22 cellular contexts compared by ENCODE assay signal in genomic region chr7:45606050-45606449, GRCh38. TPM values are rescaled to one million over a fixed set of nuclear protein-coding genes. Genes with fewer than 3 reads are reported as not detected.
"Had no signal": no experiment of that assay in that cellular context is flagged by ENCODE, and none has a peak within 500 bp of the region (broad histone marks: within the 10 kb centered on the region; RNA-seq: fewer than 3 reads in every experiment).

No MANE protein-coding gene starts in this region.

- H3K27ac Mint-ChIP-seq: dendritic cell treated with granulocyte-macrophage colony-stimulating factor and Interleukin-4, amounts not matched to agents 40 ng/mL and 50 ng/mL, for 4 days; effector memory CD8-positive, alpha-beta T cell; immature natural killer cell; naive thymus-derived CD4-positive, alpha-beta T cell; nephron progenitor cell; stimulated activated memory B cell treated with anti-CD40 and anti-IgM and Interleukin-4, amounts not matched to agents 10 μg/mL and 1 μg/mL and 100 μg/mL, for 72 hours; stimulated activated naive CD8-positive, alpha-beta T cell treated with anti-CD3 and anti-CD28 coated beads, Interleukin-15, Interleukin-2, amounts not matched to agents 100 ng/mL and 50 ng/mL, for 24 hours had no signal

- H3K9me3 ChIP-seq: neutrophil, testis had no signal

- H3K36me3 ChIP-seq: esophagus squamous epithelium, gastroesophageal sphincter, neutrophil, transverse colon had no signal

- H3K27me3 Mint-ChIP-seq: dendritic cell treated with granulocyte-macrophage colony-stimulating factor and Interleukin-4, amounts not matched to agents 40 ng/mL and 50 ng/mL, for 4 days had no signal

- H3K36me3 Mint-ChIP-seq: immature natural killer cell; naive thymus-derived CD4-positive, alpha-beta T cell; stimulated activated memory B cell treated with anti-CD40 and anti-IgM and Interleukin-4, amounts not matched to agents 10 μg/mL and 1 μg/mL and 100 μg/mL, for 72 hours had no signal

- H3K4me3 Mint-ChIP-seq: dendritic cell treated with granulocyte-macrophage colony-stimulating factor and Interleukin-4, amounts not matched to agents 40 ng/mL and 50 ng/mL, for 4 days; effector memory CD8-positive, alpha-beta T cell; immature natural killer cell; naive thymus-derived CD4-positive, alpha-beta T cell; nephron progenitor cell; stimulated activated memory B cell treated with anti-CD40 and anti-IgM and Interleukin-4, amounts not matched to agents 10 μg/mL and 1 μg/mL and 100 μg/mL, for 72 hours; stimulated activated naive CD8-positive, alpha-beta T cell treated with anti-CD3 and anti-CD28 coated beads, Interleukin-15, Interleukin-2, amounts not matched to agents 100 ng/mL and 50 ng/mL, for 24 hours had no signal

- H3K27ac ChIP-seq: epithelial cell of prostate, esophagus squamous epithelium, gastroesophageal sphincter, neutrophil, testis, transverse colon had no signal

- H3K4me3 ChIP-seq: esophagus squamous epithelium, gastroesophageal sphincter, lung, testis, transverse colon had no signal

- H3K9me3 Mint-ChIP-seq: stimulated activated naive CD8-positive, alpha-beta T cell treated with anti-CD3 and anti-CD28 coated beads, Interleukin-15, Interleukin-2, amounts not matched to agents 100 ng/mL and 50 ng/mL, for 24 hours had no signal

- H3K4me1 Mint-ChIP-seq: immature natural killer cell; naive thymus-derived CD4-positive, alpha-beta T cell; stimulated activated memory B cell treated with anti-CD40 and anti-IgM and Interleukin-4, amounts not matched to agents 10 μg/mL and 1 μg/mL and 100 μg/mL, for 72 hours had no signal

- DNase-seq: effector memory CD8-positive, alpha-beta T cell; esophagus squamous epithelium; foreskin fibroblast; glutamatergic neuron; immature natural killer cell; left colon; left ventricle myocardium superior; mesendoderm; naive thymus-derived CD4-positive, alpha-beta T cell; nephron progenitor cell; posterior cingulate gyrus; right cardiac atrium; stimulated activated CD4-positive, alpha-beta T cell treated with anti-CD3 and anti-CD28 coated beads, Interleukin-4, amount 100 ng/mL, for 24 hours; testis; transverse colon had no signal

- H3K4me1 ChIP-seq: esophagus squamous epithelium, gastroesophageal sphincter, testis, transverse colon had no signal

- H3K27me3 ChIP-seq: esophagus squamous epithelium, gastroesophageal sphincter, neutrophil, testis, transverse colon had no signal

- ATAC-seq: effector memory CD8-positive, alpha-beta T cell; gastroesophageal sphincter; left colon; left ventricle myocardium superior; naive thymus-derived CD4-positive, alpha-beta T cell; right cardiac atrium; stimulated activated memory B cell treated with anti-CD40 and anti-IgM and Interleukin-4, amounts not matched to agents 10 μg/mL and 1 μg/mL and 100 μg/mL, for 72 hours had no signal

RNA-seq across cellular contexts. Expression of gene ADCY1, which starts 31.9 kb away (rescaled TPM):
- polyA plus RNA-seq: immature natural killer cell had no signal
